Comparison of ENCODE assay signal across 1 cellular context in the genomic region with DNA sequence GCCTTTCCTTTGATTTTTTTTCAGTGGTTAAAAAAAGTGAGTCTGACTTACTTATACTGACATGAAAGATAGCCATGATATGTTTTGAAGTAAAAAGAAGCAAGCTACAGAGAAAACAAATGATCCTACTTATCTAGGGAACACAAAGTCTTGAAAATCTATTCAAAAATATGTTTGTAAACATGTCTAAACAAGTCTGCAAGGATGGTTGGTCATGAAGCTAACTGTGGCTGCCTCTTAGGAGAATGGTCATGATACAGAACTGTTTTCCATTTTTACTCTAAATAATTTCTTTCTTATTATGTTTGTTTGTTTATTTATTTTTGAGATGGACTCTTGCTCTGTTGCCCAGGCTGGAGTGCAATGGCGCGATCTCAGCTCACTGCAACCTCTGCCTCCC.
TF ChIP-seq lines count a peak whose summit lies in the region.

No MANE protein-coding gene starts in this region.

TF ChIP-seq in WTC11, 78 proteins besides CTCF, POLR2A, EP300 and RAD21 (continued from another document):
- TF ChIP-seq ATF6 (CRISPR knock-in tag; IDR thresholded peaks at IDR 0.05), result no peak
- TF ChIP-seq STAT6 (CRISPR knock-in tag; conservative IDR thresholded peaks at IDR 0.05; ENCODE audit: low read depth), result no peak
- TF ChIP-seq, protein P1, sequence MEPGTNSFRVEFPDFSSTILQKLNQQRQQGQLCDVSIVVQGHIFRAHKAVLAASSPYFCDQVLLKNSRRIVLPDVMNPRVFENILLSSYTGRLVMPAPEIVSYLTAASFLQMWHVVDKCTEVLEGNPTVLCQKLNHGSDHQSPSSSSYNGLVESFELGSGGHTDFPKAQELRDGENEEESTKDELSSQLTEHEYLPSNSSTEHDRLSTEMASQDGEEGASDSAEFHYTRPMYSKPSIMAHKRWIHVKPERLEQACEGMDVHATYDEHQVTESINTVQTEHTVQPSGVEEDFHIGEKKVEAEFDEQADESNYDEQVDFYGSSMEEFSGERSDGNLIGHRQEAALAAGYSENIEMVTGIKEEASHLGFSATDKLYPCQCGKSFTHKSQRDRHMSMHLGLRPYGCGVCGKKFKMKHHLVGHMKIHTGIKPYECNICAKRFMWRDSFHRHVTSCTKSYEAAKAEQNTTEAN (CRISPR knock-in tag; IDR thresholded peaks at IDR 0.05), result no peak
- TF ChIP-seq ARID4B (CRISPR knock-in tag; IDR thresholded peaks at IDR 0.05; ENCODE audit: borderline replicate concordance), result no peak
- no peak for TF ChIP-seq ZBTB21 (CRISPR knock-in tag; IDR thresholded peaks at IDR 0.05; ENCODE audit: borderline replicate concordance)
- no peak for TF ChIP-seq MLX (CRISPR knock-in tag; IDR thresholded peaks at IDR 0.05)
- TF ChIP-seq EMX1 (CRISPR knock-in tag; IDR thresholded peaks at IDR 0.05), result no peak
- no peak for TF ChIP-seq ZNF416 (CRISPR knock-in tag; IDR thresholded peaks at IDR 0.05)
- TF ChIP-seq MAX (CRISPR knock-in tag; IDR thresholded peaks at IDR 0.05), result no peak
